14 cellular contexts compared by ENCODE assay signal in the genomic region with DNA sequence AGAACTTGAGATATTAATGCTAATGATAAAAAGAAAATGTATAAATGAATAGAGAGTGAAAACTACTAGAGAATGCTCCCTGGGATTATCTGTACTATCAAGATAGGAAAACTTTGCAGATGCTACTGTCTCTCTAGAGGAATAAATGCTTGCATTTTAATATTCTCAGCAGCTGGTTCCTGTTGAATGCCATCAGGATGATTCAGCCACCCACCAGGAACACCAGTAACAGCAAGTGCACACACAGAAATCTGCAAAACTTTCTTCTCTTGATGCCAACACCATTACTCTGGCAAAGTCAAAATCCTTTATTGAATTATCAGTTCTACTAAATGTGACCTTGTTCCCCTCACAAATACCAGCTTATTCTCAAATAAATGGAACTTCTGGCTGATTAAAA.
DNase-seq lines count a peak whose midpoint lies in the region; ATAC-seq, FAIRE-seq and TF ChIP-seq lines count a peak whose summit lies in the region.
"Had no signal": no experiment of that assay in that cellular context is flagged by ENCODE, and none has a peak within 500 bp of the region (broad histone marks: within the 10 kb centered on the region; RNA-seq: fewer than 3 reads in every experiment).

No MANE protein-coding gene starts in this region.

- DNase-seq in GM12892 (ENCODE audit: insufficient read length) (no peak), SW480 (ENCODE audit: low spot score) (peak; percentile 11), fibroblast of gingiva (ENCODE audit: low read depth) (peak; percentile 35), renal cortical epithelial cell (ENCODE audit: low read depth) (peak; percentile 56), NCI-H526 treated with DMSO at 0.1 percent for 48 hours (lab: John Stamatoyannopoulos, UW) (no peak), tibial nerve (ENCODE audit: low spot score in 2 of 2) (no peak)
- DNase-seq in activated CD8-positive, alpha-beta T cell treated with anti-CD3 and anti-CD28 coated beads for 36 hours = no peak
- DNase-seq: cerebellar nuclear complex; NCI-H187 treated with DMSO at 0.1 percent for 48 hours; stimulated activated CD4-positive, alpha-beta T cell treated with anti-CD3 and anti-CD28 coated beads, Interleukin-2, amount 100 ng/mL, for 48 hours; stomach had no signal

- H3K4me3 ChIP-seq in tibial nerve = no peak overlapping the region
- H3K4me3 ChIP-seq: stomach had no signal

- no peaks in the 10 kb centered on the region for H3K9me3 ChIP-seq in tibial nerve
- H3K9me3 ChIP-seq: stomach had no signal

- POLR2A ChIA-PET in activated CD8-positive, alpha-beta T cell treated with anti-CD3 and anti-CD28 coated beads for 36 hours (lab: Charles Lee) = no interaction called here

- TF ChIP-seq POLR2A in GM12892 (IDR thresholded peaks at IDR 0.05; ENCODE audit: low read depth, low read length) (no peak), tibial nerve (IDR thresholded peaks at IDR 0.05) (no peak)

- no peaks in the 10 kb centered on the region for H3K36me3 ChIP-seq in tibial nerve
- H3K36me3 ChIP-seq: stomach had no signal

- no peaks in the 10 kb centered on the region for H3K9me3 Mint-ChIP-seq in activated CD8-positive, alpha-beta T cell treated with anti-CD3 and anti-CD28 coated beads for 36 hours
- H3K9me3 Mint-ChIP-seq: activated T-helper 17 cell treated with anti-CD3 and anti-CD28 coated beads, Interleukin-2, amount 50 U/mL, for 72 hours had no signal

- H3K4me1 Mint-ChIP-seq in activated CD8-positive, alpha-beta T cell treated with anti-CD3 and anti-CD28 coated beads for 36 hours (ENCODE audit: low read depth) = peaks cover 6% of the 10 kb centered on the region
- H3K4me1 Mint-ChIP-seq: activated T-helper 17 cell treated with anti-CD3 and anti-CD28 coated beads, Interleukin-2, amount 50 U/mL, for 72 hours had no signal

- H3K4me3 Mint-ChIP-seq in activated CD8-positive, alpha-beta T cell treated with anti-CD3 and anti-CD28 coated beads for 36 hours = no peak overlapping the region
- H3K4me3 Mint-ChIP-seq: activated T-helper 17 cell treated with anti-CD3 and anti-CD28 coated beads, Interleukin-2, amount 50 U/mL, for 72 hours had no signal

- no peaks in the 10 kb centered on the region for H3K27me3 ChIP-seq in tibial nerve
- H3K27me3 ChIP-seq: stomach had no signal

- TF ChIP-seq EP300 in tibial nerve (IDR thresholded peaks at IDR 0.05) = no peak

- no peak overlapping the region for H3K27ac ChIP-seq in tibial nerve
- H3K27ac ChIP-seq: stomach had no signal

- H3K4me1 ChIP-seq in tibial nerve = peaks cover 0 to 76% (median 2%) of the 10 kb centered on the region in 4 donors

- no peaks in the 10 kb centered on the region for H3K36me3 Mint-ChIP-seq in activated CD8-positive, alpha-beta T cell treated with anti-CD3 and anti-CD28 coated beads for 36 hours (ENCODE audit: low read depth)

- intact Hi-C loops in activated CD8-positive, alpha-beta T cell treated with anti-CD3 and anti-CD28 coated beads for 36 hours (cut with micrococcal nuclease) = no loop called here

- FAIRE-seq in GM12892 (lab: Jason Lieb, UNC) = peak; percentile 57

- CTCF ChIA-PET in activated CD8-positive, alpha-beta T cell treated with anti-CD3 and anti-CD28 coated beads for 36 hours (lab: Charles Lee) = interaction anchor here (1.4 to 1.9 kb wide), 3 partner anchors 23 to 58 kb away, joined by 6 read pairs; no protein-coding TSS in a partner anchor

- ATAC-seq in activated CD8-positive, alpha-beta T cell treated with anti-CD3 and anti-CD28 coated beads for 36 hours = no peak
- no peak for ATAC-seq in HG03520 (IDR thresholded peaks at IDR 0.05; ENCODE audit: unreplicated experiment)
- ATAC-seq: activated CD4-positive, CD25-positive, alpha-beta regulatory T cell treated with anti-CD3 and anti-CD28 coated beads, Interleukin-2, amount 50 U/mL, for 24 hours; activated T-helper 17 cell treated with anti-CD3 and anti-CD28 coated beads, Interleukin-2, amount 50 U/mL, for 72 hours had no signal

- no peak for TF ChIP-seq CTCF in activated CD8-positive, alpha-beta T cell treated with anti-CD3 and anti-CD28 coated beads for 36 hours (IDR thresholded peaks at IDR 0.05)
- no peak for TF ChIP-seq CTCF in tibial nerve (IDR thresholded peaks at IDR 0.05)

- H3K27ac Mint-ChIP-seq in activated CD8-positive, alpha-beta T cell treated with anti-CD3 and anti-CD28 coated beads for 36 hours = no peak overlapping the region
- H3K27ac Mint-ChIP-seq: activated T-helper 17 cell treated with anti-CD3 and anti-CD28 coated beads, Interleukin-2, amount 50 U/mL, for 72 hours had no signal

- H3K27me3 Mint-ChIP-seq in activated CD8-positive, alpha-beta T cell treated with anti-CD3 and anti-CD28 coated beads for 36 hours = no peaks in the 10 kb centered on the region
- H3K27me3 Mint-ChIP-seq: activated T-helper 17 cell treated with anti-CD3 and anti-CD28 coated beads, Interleukin-2, amount 50 U/mL, for 72 hours had no signal

Comparison
In these comparisons a context has a peak if more than half of its experiments do, and no peak if none do; other contexts are left out.
1. DNase-seq: peak in SW480 (single experiment), fibroblast of gingiva (single experiment) and renal cortical epithelial cell (single experiment); none in GM12892 (single experiment), activated CD8-positive, alpha-beta T cell treated with anti-CD3 and anti-CD28 coated beads for 36 hours (single experiment), NCI-H526 treated with DMSO at 0.1 percent for 48 hours (single experiment) and tibial nerve (0 of 2).